11 cellular contexts compared by ENCODE assay signal in genomic region chr2:110852541-110853263, GRCh38.
A peak's percentile ranks its signal among the peaks of the same experiment; 100 is the strongest.
DNase-seq lines count a peak whose midpoint lies in the region; ATAC-seq and TF ChIP-seq lines count a peak whose summit lies in the region.
"Had no signal": no experiment of that assay in that cellular context is flagged by ENCODE, and none has a peak within 500 bp of the region (broad histone marks: within the 10 kb centered on the region; RNA-seq: fewer than 3 reads in every experiment).

No MANE protein-coding gene starts in this region.

- no peaks in the 10 kb centered on the region for H3K27me3 ChIP-seq in psoas muscle (ENCODE audit: insufficient read depth in 3 of 3, low read length in 2 of 3)

- H3K4me3 Mint-ChIP-seq in activated CD8-positive, alpha-beta T cell treated with anti-CD3 and anti-CD28 coated beads, Interleukin-2, amount 10 ng/mL, durations not matched to agents 7 days and 5 days, result no peak overlapping the region
- peak overlapping the region; percentile 64 for H3K4me3 Mint-ChIP-seq in central memory CD8-positive, alpha-beta T cell
- H3K4me3 Mint-ChIP-seq: naive B cell had no signal

- peak; percentile 71 for ATAC-seq in activated CD8-positive, alpha-beta T cell treated with anti-CD3 and anti-CD28 coated beads, Interleukin-2, amount 10 ng/mL, durations not matched to agents 7 days and 5 days
- ATAC-seq in central memory CD8-positive, alpha-beta T cell (replicated peaks; ENCODE audit: extremely low read depth, poor library complexity, severe bottlenecking), result peak; percentile 90
- no peak for ATAC-seq in psoas muscle

- H3K4me1 ChIP-seq in psoas muscle, result no peaks in the 10 kb centered on the region

- H3K4me1 Mint-ChIP-seq in activated CD8-positive, alpha-beta T cell treated with anti-CD3 and anti-CD28 coated beads, Interleukin-2, amount 10 ng/mL, durations not matched to agents 7 days and 5 days (ENCODE audit: low read depth), result peaks cover 59% of the 10 kb centered on the region
- peaks cover 54% of the 10 kb centered on the region for H3K4me1 Mint-ChIP-seq in central memory CD8-positive, alpha-beta T cell

- in situ Hi-C loops in KBM-7 (cut with MboI; ENCODE audit: low pct_unique_long_range_greater_than_20kb, low sequenced_read_pairs), result no loop called here

- CTCF ChIA-PET in activated CD8-positive, alpha-beta T cell treated with anti-CD3 and anti-CD28 coated beads, Interleukin-2, amount 10 ng/mL, durations not matched to agents 7 days and 5 days (lab: Charles Lee), result interaction anchor here (0.8 to 4.4 kb wide), 15 partner anchors 9 to 129 kb away, joined by 3 to 33 read pairs (median 4); no protein-coding TSS in a partner anchor

- H3K36me3 Mint-ChIP-seq in activated CD8-positive, alpha-beta T cell treated with anti-CD3 and anti-CD28 coated beads, Interleukin-2, amount 10 ng/mL, durations not matched to agents 7 days and 5 days (ENCODE audit: low read depth), result no peaks in the 10 kb centered on the region
- peaks cover 8% of the 10 kb centered on the region for H3K36me3 Mint-ChIP-seq in central memory CD8-positive, alpha-beta T cell (ENCODE audit: insufficient read depth)
- H3K36me3 Mint-ChIP-seq: naive B cell had no signal

- H3K9me3 Mint-ChIP-seq in activated CD8-positive, alpha-beta T cell treated with anti-CD3 and anti-CD28 coated beads, Interleukin-2, amount 10 ng/mL, durations not matched to agents 7 days and 5 days (ENCODE audit: insufficient read depth), result no peaks in the 10 kb centered on the region
- no peaks in the 10 kb centered on the region for H3K9me3 Mint-ChIP-seq in central memory CD8-positive, alpha-beta T cell

- H3K27ac Mint-ChIP-seq in activated CD8-positive, alpha-beta T cell treated with anti-CD3 and anti-CD28 coated beads, Interleukin-2, amount 10 ng/mL, durations not matched to agents 7 days and 5 days, result peak overlapping the region; percentile 79
- H3K27ac Mint-ChIP-seq in central memory CD8-positive, alpha-beta T cell (ENCODE audit: low read depth), result peak overlapping the region; percentile 88

- H3K27ac ChIP-seq in psoas muscle, result no peak overlapping the region

- no peak for TF ChIP-seq CTCF in psoas muscle (IDR thresholded peaks at IDR 0.05)

- 90 to 95% (median 91%) methylated on average over 8 of the region's 8 CpGs for WGBS in psoas muscle, 3 donors

- H3K27me3 Mint-ChIP-seq in activated CD8-positive, alpha-beta T cell treated with anti-CD3 and anti-CD28 coated beads, Interleukin-2, amount 10 ng/mL, durations not matched to agents 7 days and 5 days (ENCODE audit: low read depth), result peaks cover 7% of the 10 kb centered on the region
- H3K27me3 Mint-ChIP-seq in central memory CD8-positive, alpha-beta T cell, result no peaks in the 10 kb centered on the region

- no peak overlapping the region for H3K4me3 ChIP-seq in psoas muscle

- POLR2A ChIA-PET in activated CD8-positive, alpha-beta T cell treated with anti-CD3 and anti-CD28 coated beads, Interleukin-2, amount 10 ng/mL, durations not matched to agents 7 days and 5 days (lab: Charles Lee), result interaction anchor here (1.2 kb wide), 1 partner anchor 20 kb away, joined by 3 read pairs; no protein-coding TSS in a partner anchor

- intact Hi-C loops in psoas muscle (cut with DNase I), result no loop called here

- no peaks in the 10 kb centered on the region for H3K9me3 ChIP-seq in psoas muscle

- no peaks in the 10 kb centered on the region for H3K36me3 ChIP-seq in psoas muscle (ENCODE audit: insufficient read depth in 1 of 2, low read depth in 1 of 2)

- peak; percentile 36 for DNase-seq in activated naive CD4-positive, alpha-beta T cell treated with Interleukin-2 at 50 U/mL for 16 hours
- DNase-seq in activated naive CD4-positive, alpha-beta T cell (lab: John Stamatoyannopoulos, UW), result no peak
- peak; percentile 57 for DNase-seq in activated CD8-positive, alpha-beta T cell treated with anti-CD3 and anti-CD28 coated beads, Interleukin-2, amount 10 ng/mL, durations not matched to agents 7 days and 5 days
- DNase-seq in central memory CD8-positive, alpha-beta T cell (ENCODE audit: low spot score in 2 of 2), result peak in 1 of 2 donors; percentile 57
- no peak for DNase-seq in KBM-7
- DNase-seq in psoas muscle, result no peak
- DNase-seq in SIG-M5 (lab: John Stamatoyannopoulos, UW), result no peak
- no peak for DNase-seq in NOMO-1 treated with DMSO at 0.1 percent for 48 hours (lab: John Stamatoyannopoulos, UW; ENCODE audit: unreplicated experiment)
- DNase-seq: DMS79 treated with DMSO at 0.1 percent for 48 hours, kidney glomerular epithelial cell, naive B cell had no signal

Comparison
In these comparisons a context has a peak if more than half of its experiments do, and no peak if none do; other contexts are left out.
1. DNase-seq: peak in activated naive CD4-positive, alpha-beta T cell treated with Interleukin-2 at 50 U/mL for 16 hours (single experiment) and activated CD8-positive, alpha-beta T cell treated with anti-CD3 and anti-CD28 coated beads, Interleukin-2, amount 10 ng/mL, durations not matched to agents 7 days and 5 days (single experiment); none in activated naive CD4-positive, alpha-beta T cell (0 of 4), KBM-7 (single experiment), psoas muscle (0 of 2), SIG-M5 (single experiment) and NOMO-1 treated with DMSO at 0.1 percent for 48 hours (single experiment).
2. ATAC-seq: peak in activated CD8-positive, alpha-beta T cell treated with anti-CD3 and anti-CD28 coated beads, Interleukin-2, amount 10 ng/mL, durations not matched to agents 7 days and 5 days (single experiment) and central memory CD8-positive, alpha-beta T cell (single experiment); none in psoas muscle (0 of 4).